11 cellular contexts compared by ENCODE assay signal in genomic region chr5:64766105-64766504, GRCh38. TPM values are rescaled to one million over a fixed set of nuclear protein-coding genes. Genes with fewer than 3 reads are reported as not detected.
DNase-seq lines count a peak whose midpoint lies in the region; ATAC-seq and TF ChIP-seq lines count a peak whose summit lies in the region.
"Had no signal": no experiment of that assay in that cellular context is flagged by ENCODE, and none has a peak within 500 bp of the region (broad histone marks: within the 10 kb centered on the region; RNA-seq: fewer than 3 reads in every experiment).

No MANE protein-coding gene starts in this region.

- peaks cover 16% of the 10 kb centered on the region for H3K36me3 Mint-ChIP-seq in activated CD8-positive, alpha-beta T cell treated with anti-CD3 and anti-CD28 coated beads, Interleukin-2, amount 10 ng/mL, durations not matched to agents 7 days and 5 days (ENCODE audit: low read depth)
- peaks cover 24% of the 10 kb centered on the region for H3K36me3 Mint-ChIP-seq in activated CD8-positive, alpha-beta T cell treated with anti-CD3 and anti-CD28 coated beads for 36 hours (ENCODE audit: low read depth)

- H4K8ac ChIP-seq in trophoblast cell (ENCODE audit: low read depth, low read length), result no peak overlapping the region

- H4K91ac ChIP-seq in trophoblast cell (ENCODE audit: low read depth, low read length), result no peak overlapping the region

- H2BK120ac ChIP-seq in trophoblast cell (ENCODE audit: insufficient read depth, low read length, poor library complexity), result no peak overlapping the region

- H3K27me3 Mint-ChIP-seq in activated CD8-positive, alpha-beta T cell treated with anti-CD3 and anti-CD28 coated beads, Interleukin-2, amount 10 ng/mL, durations not matched to agents 7 days and 5 days (ENCODE audit: low read depth), result no peaks in the 10 kb centered on the region
- H3K27me3 Mint-ChIP-seq in activated CD8-positive, alpha-beta T cell treated with anti-CD3 and anti-CD28 coated beads for 36 hours, result no peaks in the 10 kb centered on the region

- H3K18ac ChIP-seq in trophoblast cell (ENCODE audit: low read length), result peak overlapping the region; percentile 25

- H2BK12ac ChIP-seq in trophoblast cell (ENCODE audit: low read length), result no peak overlapping the region

- H3K4me1 ChIP-seq in PC-9 (replicated peaks; ENCODE audit: insufficient read depth) (peaks cover 38% of the 10 kb centered on the region), trophoblast cell (ENCODE audit: control insufficient read depth in 1 of 2, insufficient read depth in 2 of 2, low read length in 2 of 2) (peaks cover 4 to 6% of the 10 kb centered on the region in 2 experiments)

- H3K27me3 ChIP-seq in PC-9 (ENCODE audit: insufficient read depth, low read depth), result no peaks in the 10 kb centered on the region
- no peaks in the 10 kb centered on the region for H3K27me3 ChIP-seq in trophoblast cell (ENCODE audit: insufficient read depth, low read length)
- H3K27me3 ChIP-seq: gastroesophageal sphincter had no signal

- CTCF ChIA-PET in activated CD8-positive, alpha-beta T cell treated with anti-CD3 and anti-CD28 coated beads, Interleukin-2, amount 10 ng/mL, durations not matched to agents 7 days and 5 days (lab: Charles Lee), result no interaction called here
- CTCF ChIA-PET in activated CD8-positive, alpha-beta T cell treated with anti-CD3 and anti-CD28 coated beads for 36 hours (lab: Charles Lee), result interaction anchor here (4.3 kb wide), 1 partner anchor 17 kb away, joined by 27 read pairs; no protein-coding TSS in a partner anchor
- CTCF ChIA-PET in PC-9 (lab: Charles Lee), result no interaction called here

- H3K79me2 ChIP-seq in PC-9 (ENCODE audit: low read depth), result peaks cover 60% of the 10 kb centered on the region
- H3K79me2 ChIP-seq in trophoblast cell (ENCODE audit: control insufficient read depth, insufficient read depth, low read length, poor library complexity), result peaks cover 7% of the 10 kb centered on the region

- H4K20me1 ChIP-seq in PC-9 (ENCODE audit: insufficient read depth), result no peaks in the 10 kb centered on the region

- POLR2A ChIA-PET in activated CD8-positive, alpha-beta T cell treated with anti-CD3 and anti-CD28 coated beads, Interleukin-2, amount 10 ng/mL, durations not matched to agents 7 days and 5 days (lab: Charles Lee), result no interaction called here
- POLR2A ChIA-PET in activated CD8-positive, alpha-beta T cell treated with anti-CD3 and anti-CD28 coated beads for 36 hours (lab: Charles Lee), result interaction anchor here (0.5 kb wide), 1 partner anchor 38 kb away, joined by 3 read pairs; no protein-coding TSS in a partner anchor
- POLR2A ChIA-PET in PC-9 (lab: Charles Lee; ENCODE audit: unreplicated experiment), result no interaction called here

- peak overlapping the region; percentile 47 for H3K27ac Mint-ChIP-seq in activated CD8-positive, alpha-beta T cell treated with anti-CD3 and anti-CD28 coated beads, Interleukin-2, amount 10 ng/mL, durations not matched to agents 7 days and 5 days
- no peak overlapping the region for H3K27ac Mint-ChIP-seq in activated CD8-positive, alpha-beta T cell treated with anti-CD3 and anti-CD28 coated beads for 36 hours

- no peak overlapping the region for H2AK5ac ChIP-seq in trophoblast cell (ENCODE audit: low read length)

- no peak overlapping the region for H3K4ac ChIP-seq in trophoblast cell (ENCODE audit: low read depth, low read length)

- H3K4me1 Mint-ChIP-seq in activated CD8-positive, alpha-beta T cell treated with anti-CD3 and anti-CD28 coated beads, Interleukin-2, amount 10 ng/mL, durations not matched to agents 7 days and 5 days (ENCODE audit: low read depth), result peaks cover 33% of the 10 kb centered on the region
- peaks cover 39% of the 10 kb centered on the region for H3K4me1 Mint-ChIP-seq in activated CD8-positive, alpha-beta T cell treated with anti-CD3 and anti-CD28 coated beads for 36 hours (ENCODE audit: low read depth)

- no peaks in the 10 kb centered on the region for H3K9me3 ChIP-seq in PC-9 (ENCODE audit: insufficient read depth, low read depth)
- H3K9me3 ChIP-seq in trophoblast cell (ENCODE audit: insufficient read depth, low read depth, low read length), result no peaks in the 10 kb centered on the region
- H3K9me3 ChIP-seq: gastroesophageal sphincter had no signal

- intact Hi-C loops in activated CD8-positive, alpha-beta T cell treated with anti-CD3 and anti-CD28 coated beads for 36 hours (cut with micrococcal nuclease), result loop anchor here (10.0 kb wide), 1 partner anchor 1379 kb away; the partner anchor contains the start of gene SREK1
- intact Hi-C loops in PC-9 (cut with micrococcal nuclease; ENCODE audit: unreplicated experiment), result no loop called here

- no peak for DNase-seq in activated CD8-positive, alpha-beta T cell treated with anti-CD3 and anti-CD28 coated beads, Interleukin-2, amount 10 ng/mL, durations not matched to agents 7 days and 5 days
- no peak for DNase-seq in activated CD8-positive, alpha-beta T cell treated with anti-CD3 and anti-CD28 coated beads for 36 hours
- DNase-seq in PC-9 (peak in 1 of 2 experiments; percentile 83), erythroblast (lab: John Stamatoyannopoulos, UW) (peak; percentile 21 to 26), trophoblast cell (no peak), mucosa of gallbladder (ENCODE audit: low spot score) (no peak), nucleus accumbens (lab: John Stamatoyannopoulos, UW) (no peak), SIG-M5 treated with dmso at 0.1 percent for 504 hours (lab: John Stamatoyannopoulos, UW; ENCODE audit: unreplicated experiment) (no peak)
- DNase-seq: NCI-H1436 treated with DMSO at 0.1 percent for 48 hours had no signal

- H3K36me3 ChIP-seq in PC-9 (ENCODE audit: low read depth) (0 out of 2 replicates have a peak, but pooled peaks cover 4% of the 10 kb centered on the region), trophoblast cell (ENCODE audit: control insufficient read depth in 1 of 2, insufficient read depth in 2 of 2, low read length in 2 of 2) (peaks cover 3 to 9% of the 10 kb centered on the region in 2 experiments)

- ATAC-seq in activated CD8-positive, alpha-beta T cell treated with anti-CD3 and anti-CD28 coated beads, Interleukin-2, amount 10 ng/mL, durations not matched to agents 7 days and 5 days, result no peak
- no peak for ATAC-seq in activated CD8-positive, alpha-beta T cell treated with anti-CD3 and anti-CD28 coated beads for 36 hours
- ATAC-seq: gastroesophageal sphincter had no signal

- no peak overlapping the region for H4K12ac ChIP-seq in trophoblast cell (ENCODE audit: low read depth, low read length)

- H3F3A ChIP-seq in PC-9 (ENCODE audit: insufficient read depth, low read depth), result peaks cover 22% of the 10 kb centered on the region

- no peak overlapping the region for H2BK5ac ChIP-seq in trophoblast cell (ENCODE audit: low read depth, low read length, poor library complexity)

- peak overlapping the region; percentile 96 for H3K4me2 ChIP-seq in PC-9
- no peak overlapping the region for H3K4me2 ChIP-seq in trophoblast cell (ENCODE audit: low read length)

- TF ChIP-seq CTCF in activated CD8-positive, alpha-beta T cell treated with anti-CD3 and anti-CD28 coated beads for 36 hours (IDR thresholded peaks at IDR 0.05), result no peak
- no peak for TF ChIP-seq CTCF in PC-9 (conservative IDR thresholded peaks at IDR 0.05)

- H3K27ac ChIP-seq in PC-9 (peak overlapping the region; percentile 76), trophoblast cell (ENCODE audit: low read depth, low read length) (no peak overlapping the region)
- H3K27ac ChIP-seq: gastroesophageal sphincter, HL-60 had no signal

- H3K14ac ChIP-seq in trophoblast cell (ENCODE audit: low read length), result no peak overlapping the region

- no peak for TF ChIP-seq POLR2A in erythroblast (IDR thresholded peaks at IDR 0.05; ENCODE audit: low read length)

- no peak overlapping the region for H3K4me3 Mint-ChIP-seq in activated CD8-positive, alpha-beta T cell treated with anti-CD3 and anti-CD28 coated beads, Interleukin-2, amount 10 ng/mL, durations not matched to agents 7 days and 5 days
- no peak overlapping the region for H3K4me3 Mint-ChIP-seq in activated CD8-positive, alpha-beta T cell treated with anti-CD3 and anti-CD28 coated beads for 36 hours

- no TSS peak for BruUV-seq in PC-9 (replicated peaks; lab: Mats Ljungman, UMichigan)

- no peaks in the 10 kb centered on the region for H3K9me3 Mint-ChIP-seq in activated CD8-positive, alpha-beta T cell treated with anti-CD3 and anti-CD28 coated beads, Interleukin-2, amount 10 ng/mL, durations not matched to agents 7 days and 5 days (ENCODE audit: insufficient read depth)
- no peaks in the 10 kb centered on the region for H3K9me3 Mint-ChIP-seq in activated CD8-positive, alpha-beta T cell treated with anti-CD3 and anti-CD28 coated beads for 36 hours

- peaks cover 6% of the 10 kb centered on the region for H3K79me1 ChIP-seq in trophoblast cell (ENCODE audit: low read length)

- no peak overlapping the region for H2AFZ ChIP-seq in PC-9
- no peak overlapping the region for H2AFZ ChIP-seq in trophoblast cell (ENCODE audit: insufficient read depth, low read length, poor library complexity)

- no peaks in the 10 kb centered on the region for H3K9me2 ChIP-seq in PC-9 (ENCODE audit: insufficient read depth)

- H3K9ac ChIP-seq in trophoblast cell (ENCODE audit: low read length), result no peak overlapping the region

- no peak overlapping the region for H3K23ac ChIP-seq in trophoblast cell (ENCODE audit: low read length)

- H3K4me3 ChIP-seq in PC-9 (0 out of 2 replicates have a peak overlapping the region, but pooled peaks have one; percentile 86), trophoblast cell (ENCODE audit: low read depth, low read length) (no peak overlapping the region)
- H3K4me3 ChIP-seq: gastroesophageal sphincter had no signal

RNA-seq across cellular contexts. Expression of gene SREK1IP1, which starts 2.4 kb away (rescaled TPM):
- total RNA-seq in activated CD8-positive, alpha-beta T cell treated with anti-CD3 and anti-CD28 coated beads, Interleukin-2, amount 10 ng/mL, durations not matched to agents 7 days and 5 days, result 10 to 100 TPM; 19.4 to 21.8 TPM
- 10 to 100 TPM; 20.5 to 22.9 TPM for total RNA-seq in activated CD8-positive, alpha-beta T cell treated with anti-CD3 and anti-CD28 coated beads for 36 hours
- total RNA-seq in PC-9 (2021) (10.9 and 12.8 TPM in 2 replicates), mucosa of gallbladder (17.1 TPM)
- polyA plus RNA-seq in trophoblast cell (2013), result 15.3 and 16.6 TPM in 2 replicates

RNA-seq across cellular contexts. Expression of gene CWC27, which starts 2.6 kb away (rescaled TPM):
- total RNA-seq in activated CD8-positive, alpha-beta T cell treated with anti-CD3 and anti-CD28 coated beads, Interleukin-2, amount 10 ng/mL, durations not matched to agents 7 days and 5 days, result 10 to 100 TPM; 23.2 to 23.7 TPM
- total RNA-seq in activated CD8-positive, alpha-beta T cell treated with anti-CD3 and anti-CD28 coated beads for 36 hours, result 10 to 100 TPM; 32.3 to 38.1 TPM
- total RNA-seq in PC-9 (2021) (17.1 and 24.1 TPM in 2 replicates), mucosa of gallbladder (21.1 TPM)
- polyA plus RNA-seq in trophoblast cell (2013), result 30.4 and 30.6 TPM in 2 replicates

Comparison
In these comparisons a context has a peak if more than half of its experiments do, and no peak if none do; other contexts are left out.
1. DNase-seq: peak in erythroblast (2 of 2); none in activated CD8-positive, alpha-beta T cell treated with anti-CD3 and anti-CD28 coated beads, Interleukin-2, amount 10 ng/mL, durations not matched to agents 7 days and 5 days (single experiment), activated CD8-positive, alpha-beta T cell treated with anti-CD3 and anti-CD28 coated beads for 36 hours (single experiment), trophoblast cell (0 of 2), mucosa of gallbladder (single experiment), nucleus accumbens (0 of 56) and SIG-M5 treated with dmso at 0.1 percent for 504 hours (single experiment).